17 cellular contexts compared by ENCODE assay signal in the genomic region with DNA sequence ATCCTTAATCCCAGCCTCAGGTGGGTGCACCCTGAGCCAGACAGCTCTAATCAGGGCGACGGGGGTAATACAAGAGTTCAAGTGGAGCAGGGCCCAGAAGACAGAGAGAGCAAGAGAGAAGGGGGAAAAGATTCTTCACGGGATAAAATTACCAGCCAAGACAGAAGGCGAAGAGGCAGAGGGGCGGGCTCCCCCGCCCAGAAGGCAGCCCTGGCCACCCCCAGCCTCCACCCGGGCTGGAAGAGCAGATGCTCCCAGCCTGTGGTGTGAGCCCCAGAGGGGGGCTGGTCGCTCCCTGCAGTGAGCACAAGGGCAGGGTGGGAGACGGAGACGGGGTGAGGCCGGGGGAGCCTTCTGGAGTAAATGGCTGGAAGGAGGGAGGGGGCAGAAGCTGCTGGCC.
DNase-seq lines count a peak whose midpoint lies in the region; ATAC-seq and TF ChIP-seq lines count a peak whose summit lies in the region.
"Had no signal": no experiment of that assay in that cellular context is flagged by ENCODE, and none has a peak within 500 bp of the region (broad histone marks: within the 10 kb centered on the region; RNA-seq: fewer than 3 reads in every experiment).

No MANE protein-coding gene starts in this region.

- H2BK12ac ChIP-seq in neuronal stem cell (ENCODE audit: low read length), result no peak overlapping the region

- peak; percentile 28 for DNase-seq in H7
- peak; percentile 59 for DNase-seq in NCI-H69 (lab: John Stamatoyannopoulos, UW)
- peak; percentile 11 for DNase-seq in WERI-Rb-1
- no peak for DNase-seq in neuronal stem cell (ENCODE audit: low spot score)
- DNase-seq in GOT3 (lab: John Stamatoyannopoulos, UW), result no peak
- DNase-seq: 8988T; AML-193; Caco-2; CD8-positive, alpha-beta memory T cell; DMS53; HCEC 1CT; HFFc6; IMR-90 had no signal

- WGBS in neuronal stem cell (ENCODE audit: extremely low coverage in 2 of 2, insufficient read length in 2 of 2, insufficient replicate concordance in 1 of 2), 2 donors, result no CpG with 5 or more reads among the region's 11 CpGs

- no peak overlapping the region for H2BK120ac ChIP-seq in neuronal stem cell (ENCODE audit: low read depth, low read length)

- H3K4me3 ChIP-seq in H7 (ENCODE audit: insufficient read depth, low read depth, low read length) (no peak overlapping the region), WERI-Rb-1 (ENCODE audit: low read depth, low read length) (no peak overlapping the region), neuronal stem cell (ENCODE audit: low read length in 2 of 2) (no peak overlapping the region)
- H3K4me3 ChIP-seq: BLaER1 had no signal

- H3K9me3 ChIP-seq in WERI-Rb-1 (ENCODE audit: severe bottlenecking) (no peaks in the 10 kb centered on the region), neuronal stem cell (replicated peaks in 1 of 2; ENCODE audit: control insufficient read depth in 2 of 2, insufficient read depth in 1 of 2, low read depth in 1 of 2, low read length in 2 of 2) (peaks cover 0 to 1% of the 10 kb centered on the region in 2 donors)
- H3K9me3 ChIP-seq: BLaER1, Caco-2 had no signal

- H3K36me3 ChIP-seq in H7 (replicated peaks; ENCODE audit: control insufficient read depth, insufficient read depth, low read length) (no peaks in the 10 kb centered on the region), WERI-Rb-1 (no peaks in the 10 kb centered on the region), neuronal stem cell (replicated peaks in 1 of 2; ENCODE audit: control insufficient read depth in 2 of 2, insufficient read depth in 2 of 2, low read length in 2 of 2) (no peaks in the 10 kb centered on the region)
- H3K36me3 ChIP-seq: BLaER1 had no signal

- ATAC-seq in HG03342 (IDR thresholded peaks at IDR 0.05; ENCODE audit: unreplicated experiment) (no peak), GM21576 (IDR thresholded peaks at IDR 0.05; ENCODE audit: unreplicated experiment) (no peak), HG02678 (IDR thresholded peaks at IDR 0.05; ENCODE audit: unreplicated experiment) (no peak)

- no peaks in the 10 kb centered on the region for H3K79me1 ChIP-seq in neuronal stem cell (ENCODE audit: low read depth, low read length)

- H3K27ac ChIP-seq in WERI-Rb-1 (no peak overlapping the region), neuronal stem cell (replicated peaks; ENCODE audit: low read length) (no peak overlapping the region)
- H3K27ac ChIP-seq: BLaER1 had no signal

- no peak overlapping the region for H4K8ac ChIP-seq in neuronal stem cell (ENCODE audit: low read depth, low read length)

- H3K14ac ChIP-seq in neuronal stem cell (ENCODE audit: low read length), result no peak overlapping the region

- H2BK5ac ChIP-seq in neuronal stem cell (ENCODE audit: low read length), result no peak overlapping the region

- H4K91ac ChIP-seq in neuronal stem cell (ENCODE audit: low read depth, low read length, poor library complexity), result no peak overlapping the region

- H2AK5ac ChIP-seq in neuronal stem cell (ENCODE audit: low read depth, low read length), result peak overlapping the region; percentile 61

- H3K27me3 ChIP-seq in H7 (ENCODE audit: control insufficient read depth, insufficient read depth, low read length) (no peaks in the 10 kb centered on the region), WERI-Rb-1 (ENCODE audit: insufficient read depth, low read depth, severe bottlenecking) (peaks cover 66% of the 10 kb centered on the region), neuronal stem cell (ENCODE audit: control insufficient read depth in 3 of 3, insufficient read depth in 3 of 3, low read depth in 1 of 3, low read length in 3 of 3) (no peaks in the 10 kb centered on the region)
- H3K27me3 ChIP-seq: BLaER1 had no signal

- H3K9ac ChIP-seq in neuronal stem cell (ENCODE audit: low read depth, low read length, poor library complexity), result no peak overlapping the region
- H3K9ac ChIP-seq: BLaER1 had no signal

- no peak for TF ChIP-seq CTCF in WERI-Rb-1 (IDR thresholded peaks at IDR 0.05; ENCODE audit: low read depth, low read length)

- H3K4me2 ChIP-seq in neuronal stem cell (ENCODE audit: insufficient read depth, low read length, poor library complexity, severe bottlenecking), result no peak overlapping the region
- H3K4me2 ChIP-seq: BLaER1 had no signal

- no peaks in the 10 kb centered on the region for H3K4me1 ChIP-seq in neuronal stem cell (ENCODE audit: control insufficient read depth in 2 of 2, insufficient read depth in 1 of 2, low read depth in 1 of 2, low read length in 2 of 2)
- H3K4me1 ChIP-seq: BLaER1, Caco-2 had no signal

- no peak overlapping the region for H2BK15ac ChIP-seq in neuronal stem cell (ENCODE audit: low read length)

- H2AFZ ChIP-seq in neuronal stem cell (ENCODE audit: low read length), result no peak overlapping the region

- H3K18ac ChIP-seq in neuronal stem cell (ENCODE audit: low read length), result peak overlapping the region; percentile 23

- no peak overlapping the region for H3K4ac ChIP-seq in neuronal stem cell (ENCODE audit: low read length)

- no peak overlapping the region for H3K23ac ChIP-seq in neuronal stem cell (ENCODE audit: low read depth, low read length, poor library complexity)

Comparison
In these comparisons a context has a peak if more than half of its experiments do, and no peak if none do; other contexts are left out.
1. DNase-seq: peak in H7 (single experiment), NCI-H69 (single experiment) and WERI-Rb-1 (single experiment); none in neuronal stem cell (single experiment) and GOT3 (single experiment).